ENCODE assay signal across 13 cellular contexts in genomic region chr17:72034000-72034399, GRCh38.
DNase-seq lines count a peak whose midpoint lies in the region; ATAC-seq, FAIRE-seq and TF ChIP-seq lines count a peak whose summit lies in the region.
"Had no signal": no experiment of that assay in that cellular context is flagged by ENCODE, and none has a peak within 500 bp of the region (broad histone marks: within the 10 kb centered on the region; RNA-seq: fewer than 3 reads in every experiment).

No MANE protein-coding gene starts in this region.

- DNase-seq in GM18507 (ENCODE audit: extremely low spot score, insufficient read length, low read depth) (peak; percentile 9), GM12878 (ENCODE audit: low read depth, low spot score) (peak; percentile 76), retina (no peak)
- DNase-seq in activated naive CD8-positive, alpha-beta T cell treated with anti-CD3 and anti-CD28 coated beads for 36 hours = no peak
- no peak for DNase-seq in activated CD4-positive, alpha-beta T cell treated with anti-CD3 and anti-CD28 coated beads, Interleukin-2, amount 10 ng/mL, durations not matched to agents 7 days and 5 days
- DNase-seq: activated T-cell treated with anti-CD3 and anti-CD28 coated beads, Interleukin-2, amount 50 U/mL, for 1 hour; mammary epithelial cell; OCI-M1; stimulated activated CD4-positive, alpha-beta T cell treated with anti-CD3 and anti-CD28 coated beads, Interleukin-12 subunit alpha, Interleukin-12 subunit beta, amount 100 ng/mL, for 4 hours had no signal

- peak; percentile 86 for FAIRE-seq in GM18507 (lab: Jason Lieb, UNC)
- no peak for FAIRE-seq in GM12878 (lab: Jason Lieb, UNC)

- WGBS in GM12878 (ENCODE audit: insufficient coverage, insufficient replicate concordance, low lambda C conversion rate, missing lambda C conversion rate) = 0% methylated on average over 1 of the region's 2 CpGs

- peak overlapping the region; percentile 59; the same call in 1 of the 2 replicates for H2AFZ ChIP-seq in GM12878 (ENCODE audit: control insufficient read depth, low read depth, low read length)

- H3K4me3 Mint-ChIP-seq in activated naive CD8-positive, alpha-beta T cell treated with anti-CD3 and anti-CD28 coated beads for 36 hours = no peak overlapping the region
- no peak overlapping the region for H3K4me3 Mint-ChIP-seq in activated CD4-positive, alpha-beta T cell treated with anti-CD3 and anti-CD28 coated beads, Interleukin-2, amount 10 ng/mL, durations not matched to agents 7 days and 5 days

- H3K4me1 Mint-ChIP-seq in activated naive CD8-positive, alpha-beta T cell treated with anti-CD3 and anti-CD28 coated beads for 36 hours = peaks cover 10% of the 10 kb centered on the region
- peaks cover 18% of the 10 kb centered on the region for H3K4me1 Mint-ChIP-seq in activated CD4-positive, alpha-beta T cell treated with anti-CD3 and anti-CD28 coated beads, Interleukin-2, amount 10 ng/mL, durations not matched to agents 7 days and 5 days

- H3K4me1 ChIP-seq in GM12878 (ENCODE audit: control insufficient read depth, insufficient read depth, low read length) = peaks cover 47% of the 10 kb centered on the region

- no TSS peak for BruUV-seq in GM12878 (replicated peaks; lab: Mats Ljungman, UMichigan)

- H3K27ac Mint-ChIP-seq in activated naive CD8-positive, alpha-beta T cell treated with anti-CD3 and anti-CD28 coated beads for 36 hours = no peak overlapping the region
- no peak overlapping the region for H3K27ac Mint-ChIP-seq in activated CD4-positive, alpha-beta T cell treated with anti-CD3 and anti-CD28 coated beads, Interleukin-2, amount 10 ng/mL, durations not matched to agents 7 days and 5 days

- CTCF ChIA-PET in GM12878 (lab: Yijun Ruan, JAX) = interaction anchor here (0.7 to 8.3 kb wide), 11 partner anchors 8 to 523 kb away, joined by 3 to 41 read pairs (median 5); partner anchors contain the start of gene SOX9
- CTCF ChIA-PET in activated CD4-positive, alpha-beta T cell treated with anti-CD3 and anti-CD28 coated beads, Interleukin-2, amount 10 ng/mL, durations not matched to agents 7 days and 5 days (lab: Charles Lee) = no interaction called here

- peaks cover 2% of the 10 kb centered on the region; the same call in 1 of the 2 replicates for H3K79me2 ChIP-seq in GM12878 (ENCODE audit: control insufficient read depth, insufficient read depth, low read length)

- peak; percentile 39 for ATAC-seq in GM21423 (IDR thresholded peaks at IDR 0.05; ENCODE audit: unreplicated experiment)
- peak; percentile 45 for ATAC-seq in HG03060 (IDR thresholded peaks at IDR 0.05; ENCODE audit: low read depth, unreplicated experiment)
- ATAC-seq in GM12878 = peak; percentile 67
- no peak for ATAC-seq in GM21737 (IDR thresholded peaks at IDR 0.05; ENCODE audit: unreplicated experiment)

- peak; percentile 45 to 82; a peak in 3 of 4 replicates for TF ChIP-seq EP300 in GM12878 (IDR thresholded peaks at IDR 0.05; ENCODE audit: borderline replicate concordance in 1 of 2, control insufficient read depth in 1 of 2, low read depth in 2 of 2, low read length in 2 of 2)

- peak overlapping the region; percentile 55 for H3K9ac ChIP-seq in GM12878 (ENCODE audit: control insufficient read depth, insufficient read depth, low read length)

- SMC1A ChIA-PET in GM12878 (lab: Charles Lee; ENCODE audit: uncharacterized antibody, unreplicated experiment) = interaction anchor here (0.6 to 6.8 kb wide), 17 partner anchors 9 to 635 kb away, joined by 3 to 61 read pairs (median 5); partner anchors contain the start of gene SOX9

- no peak for TF ChIP-seq POLR2A in GM12878 (IDR thresholded peaks at IDR 0.05; ENCODE audit: low read depth, low read length)

- H3K9me3 ChIP-seq in GM12878 (replicated peaks; ENCODE audit: control insufficient read depth, insufficient read depth, low read length) = peaks cover 13% of the 10 kb centered on the region; the same call in 2 of the 3 replicates

- TF ChIP-seq RAD21 in GM12878 (IDR thresholded peaks at IDR 0.05; ENCODE audit: insufficient read depth, low read depth, low read length) = 0 out of 2 replicates have a peak, but pooled peaks have one; percentile 1

- no peaks in the 10 kb centered on the region for H3K9me3 Mint-ChIP-seq in activated naive CD8-positive, alpha-beta T cell treated with anti-CD3 and anti-CD28 coated beads for 36 hours
- H3K9me3 Mint-ChIP-seq in activated CD4-positive, alpha-beta T cell treated with anti-CD3 and anti-CD28 coated beads, Interleukin-2, amount 10 ng/mL, durations not matched to agents 7 days and 5 days = no peaks in the 10 kb centered on the region

- peak overlapping the region; percentile 93 for H3K27ac ChIP-seq in GM12878 (ENCODE audit: control insufficient read depth, insufficient read depth)
- H3K27ac ChIP-seq: coronary artery had no signal

- H3K36me3 Mint-ChIP-seq in activated naive CD8-positive, alpha-beta T cell treated with anti-CD3 and anti-CD28 coated beads for 36 hours = no peaks in the 10 kb centered on the region
- no peaks in the 10 kb centered on the region for H3K36me3 Mint-ChIP-seq in activated CD4-positive, alpha-beta T cell treated with anti-CD3 and anti-CD28 coated beads, Interleukin-2, amount 10 ng/mL, durations not matched to agents 7 days and 5 days (ENCODE audit: low read depth)

- in situ Hi-C loops in GM12878 (cut with MboI) = loop anchor here (5.0 kb wide), 3 partner anchors 83 to 483 kb away; no protein-coding TSS in a partner anchor

- RAD21 ChIA-PET in GM12878 (lab: Charles Lee; ENCODE audit: unreplicated experiment) = interaction anchor here (0.6 to 4.3 kb wide), 17 partner anchors 8 to 562 kb away, joined by 3 to 41 read pairs (median 4); partner anchors contain the start of gene SOX9

- POLR2A ChIA-PET in GM12878 (lab: Charles Lee) = interaction anchor here (0.6 to 1.9 kb wide), 7 partner anchors 11 to 492 kb away, joined by 3 to 6 read pairs (median 4); no protein-coding TSS in a partner anchor
- POLR2A ChIA-PET in activated CD4-positive, alpha-beta T cell treated with anti-CD3 and anti-CD28 coated beads, Interleukin-2, amount 10 ng/mL, durations not matched to agents 7 days and 5 days (lab: Charles Lee) = no interaction called here

- no peaks in the 10 kb centered on the region for H4K20me1 ChIP-seq in GM12878 (ENCODE audit: control insufficient read depth, insufficient read depth)

- intact Hi-C loops in GM12878 (cut with micrococcal nuclease; ENCODE audit: unreplicated experiment) = loop anchor here (2.0 to 10.0 kb wide), 4 partner anchors 23 to 559 kb away; no protein-coding TSS in a partner anchor

- H3K27me3 Mint-ChIP-seq in activated naive CD8-positive, alpha-beta T cell treated with anti-CD3 and anti-CD28 coated beads for 36 hours = peaks cover 17% of the 10 kb centered on the region
- H3K27me3 Mint-ChIP-seq in activated CD4-positive, alpha-beta T cell treated with anti-CD3 and anti-CD28 coated beads, Interleukin-2, amount 10 ng/mL, durations not matched to agents 7 days and 5 days = no peaks in the 10 kb centered on the region

- peak overlapping the region; percentile 52 for H3K4me2 ChIP-seq in GM12878 (ENCODE audit: control insufficient read depth, insufficient read depth)

- H3K36me3 ChIP-seq in GM12878 (ENCODE audit: control insufficient read depth in 2 of 2, insufficient read depth in 2 of 2, low read length in 1 of 2) = no peaks in the 10 kb centered on the region

- H3K27me3 ChIP-seq in GM12878 (replicated peaks in 1 of 2; ENCODE audit: control insufficient read depth in 2 of 2, insufficient read depth in 2 of 2, low read length in 1 of 2) = no peaks in the 10 kb centered on the region

- peak overlapping the region; percentile 47; the same call in 1 of the 2 replicates for H3K4me3 ChIP-seq in GM12878
- H3K4me3 ChIP-seq: coronary artery had no signal

- no peak for TF ChIP-seq CTCF in GM12878 (IDR thresholded peaks at IDR 0.05 in 2 of 3, conservative IDR thresholded peaks at IDR 0.05 in 1 of 3; ENCODE audit: control insufficient read depth in 2 of 3, extremely low read depth in 1 of 3, insufficient read depth in 1 of 3, low read depth in 3 of 3, low read length in 3 of 3)

TF ChIP-seq in GM12878, 131 proteins besides CTCF, POLR2A, EP300 and RAD21 (continues in another document):
- TF ChIP-seq MTA2 (IDR thresholded peaks at IDR 0.05; ENCODE audit: low read depth) (peak; percentile 69), NBN (IDR thresholded peaks at IDR 0.05) (0 out of 2 replicates have a peak, but pooled peaks have one; percentile 58), RELA (IDR thresholded peaks at IDR 0.05; ENCODE audit: borderline replicate concordance, partially characterized antibody) (no peak), ZNF217 (IDR thresholded peaks at IDR 0.05) (no peak)
- TF ChIP-seq, protein P1, sequence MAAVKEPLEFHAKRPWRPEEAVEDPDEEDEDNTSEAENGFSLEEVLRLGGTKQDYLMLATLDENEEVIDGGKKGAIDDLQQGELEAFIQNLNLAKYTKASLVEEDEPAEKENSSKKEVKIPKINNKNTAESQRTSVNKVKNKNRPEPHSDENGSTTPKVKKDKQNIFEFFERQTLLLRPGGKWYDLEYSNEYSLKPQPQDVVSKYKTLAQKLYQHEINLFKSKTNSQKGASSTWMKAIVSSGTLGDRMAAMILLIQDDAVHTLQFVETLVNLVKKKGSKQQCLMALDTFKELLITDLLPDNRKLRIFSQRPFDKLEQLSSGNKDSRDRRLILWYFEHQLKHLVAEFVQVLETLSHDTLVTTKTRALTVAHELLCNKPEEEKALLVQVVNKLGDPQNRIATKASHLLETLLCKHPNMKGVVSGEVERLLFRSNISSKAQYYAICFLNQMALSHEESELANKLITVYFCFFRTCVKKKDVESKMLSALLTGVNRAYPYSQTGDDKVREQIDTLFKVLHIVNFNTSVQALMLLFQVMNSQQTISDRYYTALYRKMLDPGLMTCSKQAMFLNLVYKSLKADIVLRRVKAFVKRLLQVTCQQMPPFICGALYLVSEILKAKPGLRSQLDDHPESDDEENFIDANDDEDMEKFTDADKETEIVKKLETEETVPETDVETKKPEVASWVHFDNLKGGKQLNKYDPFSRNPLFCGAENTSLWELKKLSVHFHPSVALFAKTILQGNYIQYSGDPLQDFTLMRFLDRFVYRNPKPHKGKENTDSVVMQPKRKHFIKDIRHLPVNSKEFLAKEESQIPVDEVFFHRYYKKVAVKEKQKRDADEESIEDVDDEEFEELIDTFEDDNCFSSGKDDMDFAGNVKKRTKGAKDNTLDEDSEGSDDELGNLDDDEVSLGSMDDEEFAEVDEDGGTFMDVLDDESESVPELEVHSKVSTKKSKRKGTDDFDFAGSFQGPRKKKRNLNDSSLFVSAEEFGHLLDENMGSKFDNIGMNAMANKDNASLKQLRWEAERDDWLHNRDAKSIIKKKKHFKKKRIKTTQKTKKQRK (IDR thresholded peaks at IDR 0.05; ENCODE audit: low read depth, low read length) = no peak

Comparison
In these comparisons a context has a peak if more than half of its experiments do, and no peak if none do; other contexts are left out.
1. DNase-seq: peak in GM18507 (single experiment) and GM12878 (single experiment); none in activated naive CD8-positive, alpha-beta T cell treated with anti-CD3 and anti-CD28 coated beads for 36 hours (single experiment), retina (single experiment) and activated CD4-positive, alpha-beta T cell treated with anti-CD3 and anti-CD28 coated beads, Interleukin-2, amount 10 ng/mL, durations not matched to agents 7 days and 5 days (single experiment).